21 cellular contexts compared by ENCODE assay signal in the genomic region with DNA sequence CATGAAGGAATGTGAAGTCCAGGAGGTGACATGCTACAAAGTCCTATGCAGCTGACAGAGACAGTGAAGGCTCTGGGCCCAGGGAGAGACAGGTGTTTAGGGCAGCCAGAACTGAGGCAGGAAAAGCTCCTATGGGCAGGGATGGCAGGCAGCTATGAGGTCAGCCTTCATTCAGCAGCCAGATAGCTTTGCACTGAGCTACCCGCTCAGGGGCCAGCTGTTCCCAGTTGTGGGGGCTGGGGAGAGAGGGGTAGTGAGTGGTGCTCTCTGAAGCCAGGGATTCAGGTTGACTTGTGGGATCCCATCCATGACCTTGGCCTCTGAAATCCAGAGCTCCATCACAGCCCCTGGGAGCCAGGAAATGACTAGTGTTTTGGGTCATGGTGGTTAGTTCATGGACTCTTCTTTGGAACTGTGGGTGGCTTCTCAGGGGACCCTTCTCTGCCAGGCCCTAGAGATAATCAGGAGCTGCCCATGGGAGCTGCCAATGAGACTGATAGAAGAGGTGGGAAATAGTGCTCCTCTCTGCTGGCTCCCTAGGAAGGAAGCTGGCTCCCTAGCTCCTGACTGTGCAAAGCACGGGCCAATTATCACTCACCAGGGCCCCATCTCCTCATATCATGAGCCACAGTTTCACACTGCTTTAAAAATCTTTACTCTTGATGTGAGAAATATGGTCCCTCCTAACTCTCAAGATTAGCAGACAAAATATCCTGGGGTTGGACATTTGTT.
"Had no signal": no experiment of that assay in that cellular context is flagged by ENCODE, and none has a peak within 500 bp of the region (broad histone marks: within the 10 kb centered on the region; RNA-seq: fewer than 3 reads in every experiment).

No MANE protein-coding gene starts in this region.

- H3K4me3 ChIP-seq: esophagus squamous epithelium, gastroesophageal sphincter, left ventricle myocardium inferior, lower lobe of right lung, neural progenitor cell, pancreas, skin epidermis, stomach, thoracic aorta, transverse colon had no signal

- H3K4me1 ChIP-seq: lower lobe of right lung, pancreas, transverse colon had no signal

- H3K36me3 Mint-ChIP-seq: immature natural killer cell; memory B cell; mesothelial cell of epicardium; natural killer cell treated with Interleukin-12 subunit alpha and Interleukin-12 subunit beta and Interleukin-15 and Interleukin-18, amount 100 ng/mL, for 72 hours; neural progenitor cell had no signal

- H3K36me3 ChIP-seq: esophagus squamous epithelium, gastroesophageal sphincter, left ventricle myocardium inferior, lower lobe of right lung, neural progenitor cell, pancreas, stomach, thoracic aorta, transverse colon had no signal

- H3K27me3 ChIP-seq: gastroesophageal sphincter, pancreas, stomach, transverse colon had no signal

- H3K4me1 Mint-ChIP-seq: immature natural killer cell, memory B cell had no signal

- H3K4me3 Mint-ChIP-seq: dendritic cell treated with granulocyte-macrophage colony-stimulating factor and Interleukin-4, amounts not matched to agents 40 ng/mL and 50 ng/mL, for 4 days; immature natural killer cell; memory B cell; mesothelial cell of epicardium; natural killer cell treated with Interleukin-12 subunit alpha and Interleukin-12 subunit beta and Interleukin-15 and Interleukin-18, amount 100 ng/mL, for 72 hours; neural progenitor cell had no signal

- DNase-seq: esophagus squamous epithelium; foreskin fibroblast; immature natural killer cell; left cardiac atrium; left ventricle myocardium inferior; lower lobe of right lung; occipital lobe; pancreas; stimulated activated naive CD4-positive, alpha-beta T cell; stomach; substantia nigra; transverse colon had no signal

- H3K27me3 Mint-ChIP-seq: natural killer cell treated with Interleukin-12 subunit alpha and Interleukin-12 subunit beta and Interleukin-15 and Interleukin-18, amount 100 ng/mL, for 72 hours; progenitor cell of endocrine pancreas had no signal

- H3K9me3 Mint-ChIP-seq: dendritic cell treated with granulocyte-macrophage colony-stimulating factor and Interleukin-4, amounts not matched to agents 40 ng/mL and 50 ng/mL, for 4 days; immature natural killer cell; memory B cell; mesothelial cell of epicardium; natural killer cell treated with Interleukin-12 subunit alpha and Interleukin-12 subunit beta and Interleukin-15 and Interleukin-18, amount 100 ng/mL, for 72 hours; neural progenitor cell had no signal

- H3K9me3 ChIP-seq: esophagus squamous epithelium, gastroesophageal sphincter, left ventricle myocardium inferior, lower lobe of right lung, pancreas, stomach, thoracic aorta, transverse colon had no signal

- H3K27ac Mint-ChIP-seq: dendritic cell treated with granulocyte-macrophage colony-stimulating factor and Interleukin-4, amounts not matched to agents 40 ng/mL and 50 ng/mL, for 4 days; immature natural killer cell; memory B cell; mesothelial cell of epicardium; natural killer cell treated with Interleukin-12 subunit alpha and Interleukin-12 subunit beta and Interleukin-15 and Interleukin-18, amount 100 ng/mL, for 72 hours; neural progenitor cell; progenitor cell of endocrine pancreas had no signal

- H3K27ac ChIP-seq: esophagus squamous epithelium, gastroesophageal sphincter, left ventricle myocardium inferior, lower lobe of right lung, neural progenitor cell, pancreas, skin epidermis, stomach, thoracic aorta, transverse colon had no signal
